In genomic region chr12:39459027-39459434, GRCh38 we compare ENCODE assay signal across 25 cellular contexts.
"Had no signal": no experiment of that assay in that cellular context is flagged by ENCODE, and none has a peak within 500 bp of the region (broad histone marks: within the 10 kb centered on the region; RNA-seq: fewer than 3 reads in every experiment).

No MANE protein-coding gene starts in this region.

- H3K9me3 Mint-ChIP-seq: activated naive CD8-positive, alpha-beta T cell treated with anti-CD3 and anti-CD28 coated beads, Interleukin-2, amount 10 ng/mL, durations not matched to agents 7 days and 5 days had no signal

- H3K27ac Mint-ChIP-seq: activated CD8-positive, alpha-beta T cell treated with anti-CD3 and anti-CD28 coated beads, Interleukin-2, amount 10 ng/mL, durations not matched to agents 7 days and 5 days; activated naive CD8-positive, alpha-beta T cell treated with anti-CD3 and anti-CD28 coated beads, Interleukin-2, amount 10 ng/mL, durations not matched to agents 7 days and 5 days; T-cell had no signal

- DNase-seq: activated CD4-positive, alpha-beta T cell treated with anti-CD3 and anti-CD28 coated beads for 4 hours; activated CD8-positive, alpha-beta memory T cell treated with anti-CD3 and anti-CD28 coated beads, Interleukin-2, amount 50 U/mL, for 48 hours; activated CD8-positive, alpha-beta T cell treated with anti-CD3 and anti-CD28 coated beads, Interleukin-2, amount 10 ng/mL, durations not matched to agents 7 days and 5 days; activated naive CD4-positive, alpha-beta T cell treated with anti-CD3 and anti-CD28 coated beads, Interleukin-2, amount 50 U/mL, for 16 hours; activated naive CD8-positive, alpha-beta T cell treated with anti-CD3 and anti-CD28 coated beads, Interleukin-2, amount 10 ng/mL, durations not matched to agents 7 days and 5 days; activated T-cell treated with anti-CD3 and anti-CD28 coated beads, Interleukin-2, amount 50 U/mL, for 1 hour; adrenal gland; anterior cingulate cortex; Karpas-422; NCI-H1105 treated with DMSO at 0.1 percent for 48 hours; NCI-H1436 treated with DMSO at 0.1 percent for 48 hours; NCI-H187; NCI-H2081; NCI-H226; NCI-H510A; NCI-H526 treated with DMSO at 0.1 percent for 48 hours; NCI-H82; Peyer's patch; SHP77; T-cell; T-helper 2 cell; T1000; WERI-Rb-1 had no signal

- H3K36me3 ChIP-seq: adrenal gland, Peyer's patch, SJSA1, WERI-Rb-1 had no signal

- H3K4me1 Mint-ChIP-seq: T-cell had no signal

- H3K27me3 ChIP-seq: adrenal gland, Peyer's patch, SJSA1 had no signal

- H3K4me3 ChIP-seq: adrenal gland, Peyer's patch, SJSA1 had no signal

- ATAC-seq: activated CD4-positive, CD25-positive, alpha-beta regulatory T cell treated with anti-CD3 and anti-CD28 coated beads, Interleukin-2, amount 50 U/mL, for 24 hours; activated CD8-positive, alpha-beta T cell treated with anti-CD3 and anti-CD28 coated beads, Interleukin-2, amount 10 ng/mL, durations not matched to agents 7 days and 5 days; T-cell had no signal

- H3K27ac ChIP-seq: adrenal gland, Peyer's patch, SJSA1, WERI-Rb-1 had no signal

- H3K36me3 Mint-ChIP-seq: activated naive CD8-positive, alpha-beta T cell treated with anti-CD3 and anti-CD28 coated beads, Interleukin-2, amount 10 ng/mL, durations not matched to agents 7 days and 5 days had no signal

- H3K4me3 Mint-ChIP-seq: activated CD8-positive, alpha-beta T cell treated with anti-CD3 and anti-CD28 coated beads, Interleukin-2, amount 10 ng/mL, durations not matched to agents 7 days and 5 days; activated naive CD8-positive, alpha-beta T cell treated with anti-CD3 and anti-CD28 coated beads, Interleukin-2, amount 10 ng/mL, durations not matched to agents 7 days and 5 days; T-cell had no signal

- H3K9me3 ChIP-seq: adrenal gland, Peyer's patch, SJSA1 had no signal

- H3K4me1 ChIP-seq: adrenal gland, Peyer's patch, SJSA1 had no signal

- H3K27me3 Mint-ChIP-seq: activated naive CD8-positive, alpha-beta T cell treated with anti-CD3 and anti-CD28 coated beads, Interleukin-2, amount 10 ng/mL, durations not matched to agents 7 days and 5 days; T-cell had no signal
